Comparison of ENCODE assay signal across 8 cellular contexts in the genomic region with DNA sequence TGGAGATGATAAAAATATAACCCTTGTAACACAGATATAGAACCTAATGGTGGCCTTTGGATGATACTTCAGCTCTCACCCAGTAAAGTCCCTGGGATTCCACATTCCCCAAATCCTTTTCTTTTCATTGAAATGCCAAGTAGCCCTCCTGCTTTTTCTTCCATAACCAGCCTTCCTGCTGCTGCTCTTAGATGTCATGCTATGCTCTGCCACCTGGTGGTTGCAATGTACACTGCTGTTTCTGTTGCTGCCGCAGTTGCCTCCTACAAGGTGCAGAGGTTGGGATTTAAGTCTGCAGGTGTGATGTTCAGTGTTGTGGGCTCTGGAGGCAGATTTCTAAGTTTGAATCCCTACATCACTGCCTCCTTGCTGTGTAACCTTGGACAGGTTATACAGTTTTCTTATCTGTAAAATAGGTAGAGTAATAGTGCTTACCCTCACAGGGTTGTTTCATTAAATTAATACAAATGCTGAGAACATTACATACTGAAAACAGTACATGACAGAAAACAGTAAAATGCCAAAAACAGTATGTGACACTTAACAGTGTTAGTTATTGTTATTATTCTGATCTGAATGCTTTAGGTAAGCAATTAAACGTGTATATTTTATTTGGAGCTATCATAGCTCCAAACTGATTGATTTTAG.
DNase-seq lines count a peak whose midpoint lies in the region; ATAC-seq and TF ChIP-seq lines count a peak whose summit lies in the region.

No MANE protein-coding gene starts in this region.

- H2AFZ ChIP-seq in mammary epithelial cell (ENCODE audit: low read depth, low read length) = no peak overlapping the region

- H3K36me3 ChIP-seq in WERI-Rb-1 (peaks cover 17% of the 10 kb centered on the region), mammary epithelial cell (ENCODE audit: insufficient read depth, low read length) (peaks cover 12% of the 10 kb centered on the region)

- no peaks in the 10 kb centered on the region for H3K4me1 ChIP-seq in mammary epithelial cell (ENCODE audit: insufficient read depth, low read length)

- H3K9me3 ChIP-seq in WERI-Rb-1 (ENCODE audit: severe bottlenecking) (no peaks in the 10 kb centered on the region), mammary epithelial cell (replicated peaks; ENCODE audit: insufficient read depth, low read length) (no peaks in the 10 kb centered on the region)

- no peaks in the 10 kb centered on the region for H3K27me3 ChIP-seq in WERI-Rb-1 (ENCODE audit: insufficient read depth, low read depth, severe bottlenecking)
- H3K27me3 ChIP-seq in mammary epithelial cell (ENCODE audit: insufficient read depth, low read length) = no peaks in the 10 kb centered on the region

- 50% methylated on average over 2 of the region's 2 CpGs for WGBS in mammary epithelial cell (ENCODE audit: low coverage, missing lambda C conversion rate)

- peak; percentile 83 for DNase-seq in NCI-H2171 treated with DMSO at 0.1 percent for 48 hours (lab: John Stamatoyannopoulos, UW)
- DNase-seq in WERI-Rb-1 = peak; percentile 95
- peak; percentile 57 for DNase-seq in mammary epithelial cell
- peak; percentile 76 for DNase-seq in iris pigment epithelial cell (ENCODE audit: low read depth)
- DNase-seq in stimulated activated CD4-positive, alpha-beta T cell treated with anti-CD3 and anti-CD28 coated beads, Interleukin-1b, Interleukin-23, amount 100 ng/mL, for 24 hours (ENCODE audit: low read depth in 4 of 4, low spot score in 1 of 4) = peak; percentile 39 to 58 (median 56)

- TF ChIP-seq CTCF in GM12874 (IDR thresholded peaks at IDR 0.05; ENCODE audit: insufficient read depth, low read depth, low read length) (peak; percentile 90), WERI-Rb-1 (IDR thresholded peaks at IDR 0.05; ENCODE audit: low read depth, low read length) (peak; percentile 99), mammary epithelial cell (conservative IDR thresholded peaks at IDR 0.05 in 1 of 2, IDR thresholded peaks at IDR 0.05 in 1 of 2; ENCODE audit: extremely low read depth in 1 of 2, insufficient read depth in 1 of 2, low read depth in 1 of 2, low read length in 2 of 2) (peak; percentile 95 to 96)

- BruUV-seq in mammary epithelial cell (replicated peaks; lab: Mats Ljungman, UMichigan) = no TSS peak

- H3K27ac ChIP-seq in WERI-Rb-1 (no peak overlapping the region), mammary epithelial cell (ENCODE audit: insufficient read depth, low read depth, low read length) (no peak overlapping the region)

- H3K4me3 ChIP-seq in WERI-Rb-1 (ENCODE audit: low read depth, low read length) = no peak overlapping the region
- H3K4me3 ChIP-seq in mammary epithelial cell (replicated peaks in 1 of 3; ENCODE audit: insufficient read depth in 1 of 3, low read depth in 2 of 3, low read length in 3 of 3) = no peak overlapping the region

- dilution Hi-C loops in mammary epithelial cell (cut with HindIII; ENCODE audit: low sequenced_read_pairs) = no loop called here

- CTCF ChIA-PET in mammary epithelial cell (lab: Charles Lee; ENCODE audit: low non-redundant PET) = no interaction called here

- peaks cover 86% of the 10 kb centered on the region for H3K79me2 ChIP-seq in mammary epithelial cell (ENCODE audit: insufficient read depth, low read length)

- no peak overlapping the region for H3K4me2 ChIP-seq in mammary epithelial cell (ENCODE audit: insufficient read depth, low read depth, low read length)

- ATAC-seq in HG03045 (IDR thresholded peaks at IDR 0.05; ENCODE audit: unreplicated experiment) (peak; percentile 65), HG02884 (IDR thresholded peaks at IDR 0.05; ENCODE audit: unreplicated experiment) (no peak)

- no peaks in the 10 kb centered on the region for H4K20me1 ChIP-seq in mammary epithelial cell (ENCODE audit: insufficient read depth, low read length)

- H3K9ac ChIP-seq in mammary epithelial cell (ENCODE audit: insufficient read depth, low read length) = no peak overlapping the region

- in situ Hi-C loops in mammary epithelial cell (cut with MboI; ENCODE audit: low sequenced_read_pairs in 2 of 2) = loop anchor here (10.0 kb wide), 1 partner anchor 178 kb away; a partner anchor contains a TSS

- intact Hi-C loops in mammary epithelial cell (cut with micrococcal nuclease) = loop anchor here (1.0 to 2.0 kb wide), 3 partner anchors 62 to 181 kb away; no protein-coding TSS in a partner anchor
